ENCODE assay signal across 12 cellular contexts in genomic region chr6:53615633-53616449, GRCh38.
DNase-seq lines count a peak whose midpoint lies in the region; ATAC-seq and TF ChIP-seq lines count a peak whose summit lies in the region.
"Had no signal": no experiment of that assay in that cellular context is flagged by ENCODE, and none has a peak within 500 bp of the region (broad histone marks: within the 10 kb centered on the region; RNA-seq: fewer than 3 reads in every experiment).

No MANE protein-coding gene starts in this region.

- no peak for ATAC-seq in HG02938 (IDR thresholded peaks at IDR 0.05; ENCODE audit: unreplicated experiment)

- DNase-seq in ELF-1 (ENCODE audit: low read depth, low spot score), result peak; percentile 11
- peak; percentile 42 for DNase-seq in NCI-H526 treated with DMSO at 0.1 percent for 48 hours (lab: John Stamatoyannopoulos, UW)
- peak; percentile 99 for DNase-seq in epithelial cell of esophagus (ENCODE audit: low read depth)
- DNase-seq in non-pigmented ciliary epithelial cell (ENCODE audit: low read depth), result peak; percentile 38
- no peak for DNase-seq in pons (ENCODE audit: low spot score)
- no peak for DNase-seq in amniotic stem cell (lab: John Stamatoyannopoulos, UW)
- DNase-seq in hippocampal formation (lab: John Stamatoyannopoulos, UW), result no peak
- DNase-seq: midbrain, NCI-H1105 treated with DMSO at 0.1 percent for 48 hours, T-helper 9 cell had no signal

- no peak for TF ChIP-seq CTCF in epithelial cell of esophagus (IDR thresholded peaks at IDR 0.05; ENCODE audit: insufficient read depth, low read depth, low read length, missing control alignments)

- peak overlapping the region; percentile 11 for H3K4me3 ChIP-seq in epithelial cell of esophagus (ENCODE audit: low read length)
- H3K4me3 ChIP-seq: HAP-1 had no signal

Comparison
In these comparisons a context has a peak if more than half of its experiments do, and no peak if none do; other contexts are left out.
1. DNase-seq: peak in ELF-1 (single experiment), NCI-H526 treated with DMSO at 0.1 percent for 48 hours (single experiment), epithelial cell of esophagus (single experiment) and non-pigmented ciliary epithelial cell (single experiment); none in pons (single experiment), amniotic stem cell (single experiment) and hippocampal formation (0 of 2).